Comparison of ENCODE assay signal across 8 cellular contexts in genomic region chr17:77436058-77436442, GRCh38.
DNase-seq lines count a peak whose midpoint lies in the region; ATAC-seq and TF ChIP-seq lines count a peak whose summit lies in the region.
"Had no signal": no experiment of that assay in that cellular context is flagged by ENCODE, and none has a peak within 500 bp of the region (broad histone marks: within the 10 kb centered on the region; RNA-seq: fewer than 3 reads in every experiment).

No MANE protein-coding gene starts in this region.

- no peaks in the 10 kb centered on the region for H3K27me3 ChIP-seq in heart left ventricle
- no peaks in the 10 kb centered on the region for H3K27me3 ChIP-seq in spleen (replicated peaks in 1 of 7)

- H3K4me3 Mint-ChIP-seq in WTC11: peak overlapping the region; percentile 66

- H3K27ac ChIP-seq in HEK293 (ENCODE audit: extremely low read depth, low read depth, low read length) (no peak overlapping the region), heart left ventricle (peak overlapping the region in 10 of 12 donors; percentile 1 to 91 (median 61)), spleen (peak overlapping the region; percentile 58 to 97 (median 92))
- H3K27ac ChIP-seq: thoracic aorta had no signal

- no peaks in the 10 kb centered on the region for H3K27me3 Mint-ChIP-seq in WTC11 (ENCODE audit: low read depth)

- H3K36me3 ChIP-seq in HEK293 (ENCODE audit: control insufficient read depth in 2 of 2, insufficient read depth in 1 of 2, low read length in 2 of 2) (peaks cover 0 to 5% of the 10 kb centered on the region in 2 experiments; a peak in 1 of 3 replicates), heart left ventricle (no peaks in the 10 kb centered on the region), spleen (peaks cover 0 to 11% (median 0%) of the 10 kb centered on the region in 6 donors)
- H3K36me3 ChIP-seq: thoracic aorta had no signal

- H3K4me3 ChIP-seq in HEK293 (ENCODE audit: low read depth, low read length) (no peak overlapping the region), heart left ventricle (peak overlapping the region in 8 of 12 donors; percentile 11 to 35 (median 26)), spleen (peak overlapping the region in 3 of 8 donors; percentile 1 to 42 (median 14))
- H3K4me3 ChIP-seq: thoracic aorta had no signal

- H3K9me3 ChIP-seq in HEK293 (ENCODE audit: control insufficient read depth, insufficient read depth, low read depth, low read length): no peaks in the 10 kb centered on the region
- no peaks in the 10 kb centered on the region for H3K9me3 ChIP-seq in heart left ventricle
- no peaks in the 10 kb centered on the region for H3K9me3 ChIP-seq in spleen
- H3K9me3 ChIP-seq: thoracic aorta had no signal

- TF ChIP-seq POLR2A in heart left ventricle (IDR thresholded peaks at IDR 0.05) (no peak), spleen (IDR thresholded peaks at IDR 0.05) (no peak)

- no peaks in the 10 kb centered on the region for H3K9me3 Mint-ChIP-seq in WTC11

- H3K4me1 ChIP-seq in HEK293 (ENCODE audit: control insufficient read depth, insufficient read depth, low read length) (peaks cover 19% of the 10 kb centered on the region), heart left ventricle (peaks cover 34 to 98% (median 86%) of the 10 kb centered on the region in 12 donors), spleen (peaks cover 89 to 100% (median 100%) of the 10 kb centered on the region in 6 donors)

- H3K36me3 Mint-ChIP-seq in WTC11: no peaks in the 10 kb centered on the region

- peak overlapping the region; percentile 92 for H3K27ac Mint-ChIP-seq in WTC11

- peak; percentile 72 for ATAC-seq in WTC11
- peak; percentile 52 to 74 (median 67) for ATAC-seq in heart left ventricle

- POLR2A ChIA-PET in HEK293 (lab: Yijun Ruan, JAX): interaction anchor here (0.6 to 0.7 kb wide), 2 partner anchors 10 to 15 kb away, joined by 3 to 4 read pairs; no protein-coding TSS in a partner anchor
- POLR2A ChIA-PET in WTC11 (lab: Charles Lee): interaction anchor here (1.1 to 1.7 kb wide), 2 partner anchors 16 to 36 kb away, joined by 3 to 6 read pairs; no protein-coding TSS in a partner anchor

- no peak for DNase-seq in WTC11 (ENCODE audit: low spot score)
- peak in 4 of 5 donors; percentile 77 to 85 (median 78) for DNase-seq in heart left ventricle
- DNase-seq in spleen: no peak
- DNase-seq in epidermal melanocyte (ENCODE audit: insufficient read length, low spot score): no peak
- no peak for DNase-seq in DMS153 (lab: John Stamatoyannopoulos, UW)
- DNase-seq in GDM1 (lab: John Stamatoyannopoulos, UW): no peak

- CTCF ChIA-PET in HEK293 (lab: Yijun Ruan, JAX) (interaction anchor here (1.1 to 1.6 kb wide), 3 partner anchors 9 to 59 kb away, joined by 3 to 8 read pairs (median 3); no protein-coding TSS in a partner anchor), WTC11 (lab: Charles Lee) (interaction anchor here (0.6 to 2.0 kb wide), 8 partner anchors 12 to 144 kb away, joined by 3 to 11 read pairs (median 4); no protein-coding TSS in a partner anchor)

- WGBS in heart left ventricle, 4 donors: 29 to 43% (median 35%) methylated on average over 11 of the region's 11 CpGs
- WGBS in spleen, 5 donors: 38 to 59% (median 52%) methylated on average over 9 to 11 of the region's 11 CpGs

- peaks cover 74% of the 10 kb centered on the region for H3K4me1 Mint-ChIP-seq in WTC11

- TF ChIP-seq CTCF in HEK293 (tag by site-specific recombination; IDR thresholded peaks at IDR 0.05) (no peak), WTC11 (IDR thresholded peaks at IDR 0.05) (no peak), heart left ventricle (IDR thresholded peaks at IDR 0.05) (peak in 2 of 12 donors; percentile 4 to 9), spleen (IDR thresholded peaks at IDR 0.05 in 8 of 11, conservative IDR thresholded peaks at IDR 0.05 in 3 of 11) (no peak)

- intact Hi-C loops in heart left ventricle (cut with DNase I) (no loop called here), spleen (cut with DNase I; ENCODE audit: low total_unique reads) (no loop called here)

TF ChIP-seq in HEK293, 187 proteins besides CTCF, POLR2A, EP300 and RAD21 (continues in another document):
- peak; percentile 55 for TF ChIP-seq EGR2 (tag by site-specific recombination; IDR thresholded peaks at IDR 0.05; ENCODE audit: low read depth)
- TF ChIP-seq PRDM4 (tag by site-specific recombination; IDR thresholded peaks at IDR 0.05): no peak
- TF ChIP-seq ZNF366 (tag by site-specific recombination; conservative IDR thresholded peaks at IDR 0.05): no peak

TF ChIP-seq in WTC11, 78 proteins besides CTCF, POLR2A, EP300 and RAD21:
- TF ChIP-seq TEAD1 (CRISPR knock-in tag; IDR thresholded peaks at IDR 0.05) (no peak), TP53 (CRISPR knock-in tag; IDR thresholded peaks at IDR 0.05) (0 out of 2 replicates have a peak, but pooled peaks have one; percentile 37)
- TF ChIP-seq, protein P1, sequence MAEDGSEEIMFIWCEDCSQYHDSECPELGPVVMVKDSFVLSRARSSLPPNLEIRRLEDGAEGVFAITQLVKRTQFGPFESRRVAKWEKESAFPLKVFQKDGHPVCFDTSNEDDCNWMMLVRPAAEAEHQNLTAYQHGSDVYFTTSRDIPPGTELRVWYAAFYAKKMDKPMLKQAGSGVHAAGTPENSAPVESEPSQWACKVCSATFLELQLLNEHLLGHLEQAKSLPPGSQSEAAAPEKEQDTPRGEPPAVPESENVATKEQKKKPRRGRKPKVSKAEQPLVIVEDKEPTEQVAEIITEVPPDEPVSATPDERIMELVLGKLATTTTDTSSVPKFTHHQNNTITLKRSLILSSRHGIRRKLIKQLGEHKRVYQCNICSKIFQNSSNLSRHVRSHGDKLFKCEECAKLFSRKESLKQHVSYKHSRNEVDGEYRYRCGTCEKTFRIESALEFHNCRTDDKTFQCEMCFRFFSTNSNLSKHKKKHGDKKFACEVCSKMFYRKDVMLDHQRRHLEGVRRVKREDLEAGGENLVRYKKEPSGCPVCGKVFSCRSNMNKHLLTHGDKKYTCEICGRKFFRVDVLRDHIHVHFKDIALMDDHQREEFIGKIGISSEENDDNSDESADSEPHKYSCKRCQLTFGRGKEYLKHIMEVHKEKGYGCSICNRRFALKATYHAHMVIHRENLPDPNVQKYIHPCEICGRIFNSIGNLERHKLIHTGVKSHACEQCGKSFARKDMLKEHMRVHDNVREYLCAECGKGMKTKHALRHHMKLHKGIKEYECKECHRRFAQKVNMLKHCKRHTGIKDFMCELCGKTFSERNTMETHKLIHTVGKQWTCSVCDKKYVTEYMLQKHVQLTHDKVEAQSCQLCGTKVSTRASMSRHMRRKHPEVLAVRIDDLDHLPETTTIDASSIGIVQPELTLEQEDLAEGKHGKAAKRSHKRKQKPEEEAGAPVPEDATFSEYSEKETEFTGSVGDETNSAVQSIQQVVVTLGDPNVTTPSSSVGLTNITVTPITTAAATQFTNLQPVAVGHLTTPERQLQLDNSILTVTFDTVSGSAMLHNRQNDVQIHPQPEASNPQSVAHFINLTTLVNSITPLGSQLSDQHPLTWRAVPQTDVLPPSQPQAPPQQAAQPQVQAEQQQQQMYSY (CRISPR knock-in tag; IDR thresholded peaks at IDR 0.05): peak; percentile 8; the same call in 1 of the 2 replicates

Comparison
In these comparisons a context has a peak if more than half of its experiments do, and no peak if none do; other contexts are left out.
1. DNase-seq: peak in heart left ventricle (4 of 5); none in WTC11 (single experiment), spleen (single experiment), epidermal melanocyte (single experiment), DMS153 (single experiment) and GDM1 (single experiment).